ENCODE assay signal across 1 cellular context in the genomic region with DNA sequence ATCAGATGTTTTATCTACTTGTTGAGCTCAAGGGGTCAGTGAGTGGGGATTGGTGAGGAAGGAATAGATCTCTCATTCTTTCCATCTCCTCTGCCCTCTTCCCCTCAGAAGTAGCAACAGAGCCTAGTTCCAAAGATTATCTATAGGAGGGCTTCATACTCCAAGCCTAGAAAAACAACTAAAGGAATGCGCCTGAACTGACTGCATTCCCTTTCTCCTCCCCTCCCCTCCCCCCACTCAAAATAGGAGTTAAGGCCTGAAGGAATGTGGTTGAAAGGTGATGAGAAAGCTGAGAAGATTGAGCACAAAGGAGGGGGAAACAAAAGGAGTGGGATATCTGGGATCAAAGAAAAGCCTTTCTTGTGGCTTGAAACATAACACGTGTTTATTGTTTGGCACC.
TF ChIP-seq lines count a peak whose summit lies in the region.

No MANE protein-coding gene starts in this region.

TF ChIP-seq in IMR-90, 13 proteins besides CTCF, POLR2A, EP300 and RAD21:
- TF ChIP-seq BHLHE40 (IDR thresholded peaks at IDR 0.05; ENCODE audit: low read depth, low read length) (no peak), MXI1 (IDR thresholded peaks at IDR 0.05; ENCODE audit: borderline replicate concordance, low read depth, low read length) (no peak), FOS (IDR thresholded peaks at IDR 0.05; ENCODE audit: low read depth, low read length) (no peak), NFE2L2 (IDR thresholded peaks at IDR 0.05; ENCODE audit: low read depth, low read length) (no peak), MAFK (IDR thresholded peaks at IDR 0.05; ENCODE audit: low read depth, low read length) (no peak), RCOR1 (IDR thresholded peaks at IDR 0.05; ENCODE audit: insufficient replicate concordance, low read length) (no peak), MAZ (IDR thresholded peaks at IDR 0.05; ENCODE audit: borderline replicate concordance, low read depth, low read length) (no peak), RFX5 (IDR thresholded peaks at IDR 0.05; ENCODE audit: low read depth, low read length) (no peak)
